ENCODE assay signal across 8 cellular contexts in the genomic region with DNA sequence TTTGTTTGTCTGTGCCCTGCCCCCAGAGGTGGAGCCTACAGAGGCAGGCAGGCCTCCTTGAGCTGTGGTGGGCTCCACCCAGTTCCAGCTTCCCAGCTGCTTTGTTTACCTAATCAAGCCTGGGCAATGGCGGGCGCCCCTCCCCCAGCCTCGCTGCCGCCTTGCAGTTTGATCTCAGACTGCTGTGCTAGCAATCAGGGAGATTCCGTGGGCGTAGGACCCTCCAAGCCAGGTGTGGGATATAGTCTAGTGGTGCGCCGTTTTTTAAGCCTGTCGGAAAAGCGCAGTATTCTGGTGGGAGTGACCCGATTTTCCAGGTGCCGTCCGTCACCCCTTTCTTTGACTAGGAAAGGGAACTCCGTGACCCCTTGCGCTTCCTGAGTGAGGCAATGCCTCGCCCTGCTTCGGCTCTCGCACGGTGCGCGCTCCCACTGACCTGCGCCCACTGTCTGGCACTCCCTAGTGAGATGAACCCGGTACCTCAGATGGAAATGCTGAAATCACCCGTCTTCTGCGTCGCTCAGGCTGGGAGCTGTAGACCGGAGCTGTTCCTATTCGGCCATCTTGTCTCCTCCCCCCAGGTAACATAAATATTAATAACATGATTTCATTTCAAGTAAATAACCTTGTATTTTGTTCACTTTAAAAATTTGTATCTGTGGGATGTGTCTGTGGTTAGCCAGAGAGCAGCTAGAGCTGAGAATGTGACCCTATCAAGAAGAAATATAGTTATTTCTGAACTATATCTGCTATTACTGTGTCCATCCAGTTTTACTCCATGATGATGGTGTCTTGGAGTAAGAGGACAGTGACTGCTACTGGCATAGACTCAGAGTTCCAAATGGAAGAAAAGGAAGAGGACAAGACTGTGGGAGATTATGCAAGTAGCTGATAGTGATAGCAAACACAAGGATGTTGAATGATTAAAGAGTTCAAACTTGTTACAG.
DNase-seq lines count a peak whose midpoint lies in the region; TF ChIP-seq lines count a peak whose summit lies in the region.
"Not testable (repeated sequence)": the region's sequence is repeated elsewhere in the genome, so short reads cannot be mapped to it uniquely, and the experiment has no call there.

No MANE protein-coding gene starts in this region.

- H3K79me1 ChIP-seq in neuronal stem cell (ENCODE audit: low read depth, low read length): not testable (repeated sequence)

- H3K9ac ChIP-seq in iPS-18a (ENCODE audit: low read length): peak overlapping the region; percentile 13
- H3K9ac ChIP-seq in neuronal stem cell (ENCODE audit: low read depth, low read length, poor library complexity): not testable (repeated sequence)

- not testable (repeated sequence) for H2BK15ac ChIP-seq in neuronal stem cell (ENCODE audit: low read length)

- H3K27ac ChIP-seq in 22Rv1: peak overlapping the region; percentile 71
- peak overlapping the region; percentile 66 for H3K27ac ChIP-seq in epithelial cell of prostate
- peak overlapping the region; percentile 44 for H3K27ac ChIP-seq in iPS-18a (ENCODE audit: low read length)
- H3K27ac ChIP-seq in neuronal stem cell (replicated peaks; ENCODE audit: low read length): not testable (repeated sequence)

- not testable (repeated sequence) for H2AK5ac ChIP-seq in neuronal stem cell (ENCODE audit: low read depth, low read length)

- not testable (repeated sequence) for H3K27me3 ChIP-seq in H7 (ENCODE audit: control insufficient read depth, insufficient read depth, low read length); iPS-18a (ENCODE audit: control insufficient read depth, insufficient read depth, low read length); neuronal stem cell (ENCODE audit: control insufficient read depth in 3 of 3, insufficient read depth in 3 of 3, low read depth in 1 of 3, low read length in 3 of 3)

- H2BK12ac ChIP-seq in neuronal stem cell (ENCODE audit: low read length): not testable (repeated sequence)

- H2BK5ac ChIP-seq in neuronal stem cell (ENCODE audit: low read length): not testable (repeated sequence)

- not testable (repeated sequence) for H3K4me2 ChIP-seq in neuronal stem cell (ENCODE audit: insufficient read depth, low read length, poor library complexity, severe bottlenecking)

- H4K91ac ChIP-seq in neuronal stem cell (ENCODE audit: low read depth, low read length, poor library complexity): not testable (repeated sequence)

- H3K9me3 ChIP-seq in iPS-18a (ENCODE audit: control insufficient read depth, low read depth, low read length); neuronal stem cell (replicated peaks in 1 of 2; ENCODE audit: control insufficient read depth in 2 of 2, insufficient read depth in 1 of 2, low read depth in 1 of 2, low read length in 2 of 2): not testable (repeated sequence)

- TF ChIP-seq CTCF in 22Rv1 (IDR thresholded peaks at IDR 0.05): not testable (repeated sequence)

- peaks cover 15% of the 10 kb centered on the region for H3K4me1 ChIP-seq in iPS-18a (ENCODE audit: control insufficient read depth, low read depth, low read length)
- not testable (repeated sequence) for H3K4me1 ChIP-seq in neuronal stem cell (ENCODE audit: control insufficient read depth in 2 of 2, insufficient read depth in 1 of 2, low read depth in 1 of 2, low read length in 2 of 2)

- H3K14ac ChIP-seq in neuronal stem cell (ENCODE audit: low read length): not testable (repeated sequence)

- H2BK120ac ChIP-seq in neuronal stem cell (ENCODE audit: low read depth, low read length): not testable (repeated sequence)

- H3K36me3 ChIP-seq in H7 (replicated peaks; ENCODE audit: control insufficient read depth, insufficient read depth, low read length); iPS-18a (ENCODE audit: control insufficient read depth, low read depth, low read length); neuronal stem cell (replicated peaks in 1 of 2; ENCODE audit: control insufficient read depth in 2 of 2, insufficient read depth in 2 of 2, low read length in 2 of 2): not testable (repeated sequence)

- H3K18ac ChIP-seq in neuronal stem cell (ENCODE audit: low read length): not testable (repeated sequence)

- peak overlapping the region; percentile 37 for H2AFZ ChIP-seq in neuronal stem cell (ENCODE audit: low read length)

- no CpG with 5 or more reads among the region's 28 CpGs for WGBS in neuronal stem cell (ENCODE audit: extremely low coverage in 2 of 2, insufficient read length in 2 of 2, insufficient replicate concordance in 1 of 2), 2 donors

- H3K23ac ChIP-seq in neuronal stem cell (ENCODE audit: low read depth, low read length, poor library complexity): not testable (repeated sequence)

- peak overlapping the region; percentile 22 for H3K4me3 ChIP-seq in H7 (ENCODE audit: insufficient read depth, low read depth, low read length)
- peak overlapping the region; percentile 55 for H3K4me3 ChIP-seq in iPS-18a (ENCODE audit: low read length)
- not testable (repeated sequence) for H3K4me3 ChIP-seq in neuronal stem cell (ENCODE audit: low read length in 2 of 2)

- not testable (repeated sequence) for H3K4ac ChIP-seq in neuronal stem cell (ENCODE audit: low read length)

- not testable (repeated sequence) for H4K8ac ChIP-seq in neuronal stem cell (ENCODE audit: low read depth, low read length)

- DNase-seq in H7; epithelial cell of prostate (ENCODE audit: low read depth, low spot score); neuronal stem cell (ENCODE audit: low spot score): not testable (repeated sequence)
- DNase-seq in NCI-H146 treated with DMSO at 0.1 percent for 48 hours (lab: John Stamatoyannopoulos, UW; ENCODE audit: unreplicated experiment): peak; percentile 69
- peak; percentile 56 for DNase-seq in NCI-H748 (lab: John Stamatoyannopoulos, UW; ENCODE audit: unreplicated experiment)
- DNase-seq in SHP77 (lab: John Stamatoyannopoulos, UW): peak; percentile 33 to 37
